In the genomic region with DNA sequence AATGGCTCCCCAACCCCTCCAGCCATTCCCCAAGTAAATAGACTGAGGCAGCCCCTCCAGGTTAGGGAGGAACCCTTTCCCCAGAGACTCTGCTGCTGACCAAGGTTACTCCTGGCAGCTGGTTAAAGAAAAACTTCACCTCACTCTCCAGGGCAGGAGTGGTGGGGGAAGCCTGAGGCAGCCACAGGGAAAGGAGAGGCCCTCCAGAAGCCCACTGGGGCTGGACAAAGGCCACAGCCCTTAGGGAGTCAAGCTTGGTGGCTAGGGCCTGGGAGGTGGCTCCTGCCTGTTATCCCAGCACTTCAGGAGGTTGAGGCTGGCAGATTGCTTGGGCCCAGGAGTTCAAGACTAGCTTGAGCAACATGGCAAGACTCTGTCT, we compare ENCODE assay signal across 9 cellular contexts. TPM values are rescaled to one million over a fixed set of nuclear protein-coding genes. Genes with fewer than 3 reads are reported as not detected.
DNase-seq lines count a peak whose midpoint lies in the region; ATAC-seq and FAIRE-seq lines count a peak whose summit lies in the region.
"Had no signal": no experiment of that assay in that cellular context is flagged by ENCODE, and none has a peak within 500 bp of the region (broad histone marks: within the 10 kb centered on the region; RNA-seq: fewer than 3 reads in every experiment).

No MANE protein-coding gene starts in this region.

- peaks cover 6% of the 10 kb centered on the region for H3K36me3 Mint-ChIP-seq in stimulated activated naive CD8-positive, alpha-beta T cell treated with anti-CD3 and anti-CD28 coated beads, Interleukin-15, Interleukin-2, amounts not matched to agents 100 ng/mL and 50 ng/mL, for 24 hours (ENCODE audit: low read depth)
- peaks cover 7% of the 10 kb centered on the region for H3K36me3 Mint-ChIP-seq in central memory CD8-positive, alpha-beta T cell (ENCODE audit: insufficient read depth)
- H3K36me3 Mint-ChIP-seq in naive thymus-derived CD4-positive, alpha-beta T cell: peaks cover 0 to 5% (median 0%) of the 10 kb centered on the region in 5 donors

- H3K4me1 ChIP-seq in naive thymus-derived CD4-positive, alpha-beta T cell (ENCODE audit: control insufficient read depth in 2 of 2, insufficient read depth in 2 of 2, low read length in 2 of 2): peaks cover 10 to 12% of the 10 kb centered on the region in 2 donors

- H3K36me3 ChIP-seq in naive thymus-derived CD4-positive, alpha-beta T cell (ENCODE audit: control insufficient read depth in 2 of 3, insufficient read depth in 3 of 3, low read length in 3 of 3): peaks cover 0 to 9% (median 0%) of the 10 kb centered on the region in 3 experiments

- H3K9me3 ChIP-seq in naive thymus-derived CD4-positive, alpha-beta T cell (ENCODE audit: control insufficient read depth in 2 of 3, low read length in 3 of 3): no peaks in the 10 kb centered on the region

- H3K4me3 ChIP-seq in naive thymus-derived CD4-positive, alpha-beta T cell (ENCODE audit: low read length): no peak overlapping the region

- no peaks in the 10 kb centered on the region for H3K9me3 Mint-ChIP-seq in stimulated activated naive CD8-positive, alpha-beta T cell treated with anti-CD3 and anti-CD28 coated beads, Interleukin-15, Interleukin-2, amounts not matched to agents 100 ng/mL and 50 ng/mL, for 24 hours
- H3K9me3 Mint-ChIP-seq in central memory CD8-positive, alpha-beta T cell: no peaks in the 10 kb centered on the region
- no peaks in the 10 kb centered on the region for H3K9me3 Mint-ChIP-seq in naive thymus-derived CD4-positive, alpha-beta T cell

- peak overlapping the region; percentile 63 for H3K27ac Mint-ChIP-seq in stimulated activated naive CD8-positive, alpha-beta T cell treated with anti-CD3 and anti-CD28 coated beads, Interleukin-15, Interleukin-2, amounts not matched to agents 100 ng/mL and 50 ng/mL, for 24 hours
- peak overlapping the region; percentile 73 for H3K27ac Mint-ChIP-seq in central memory CD8-positive, alpha-beta T cell (ENCODE audit: low read depth)
- peak overlapping the region in 8 of 9 donors; percentile 2 to 92 (median 86) for H3K27ac Mint-ChIP-seq in naive thymus-derived CD4-positive, alpha-beta T cell

- H3K4me3 Mint-ChIP-seq in stimulated activated naive CD8-positive, alpha-beta T cell treated with anti-CD3 and anti-CD28 coated beads, Interleukin-15, Interleukin-2, amounts not matched to agents 100 ng/mL and 50 ng/mL, for 24 hours: peak overlapping the region; percentile 92
- H3K4me3 Mint-ChIP-seq in central memory CD8-positive, alpha-beta T cell: peak overlapping the region; percentile 86
- H3K4me3 Mint-ChIP-seq in naive thymus-derived CD4-positive, alpha-beta T cell: peak overlapping the region; percentile 51 to 99 (median 92)

- POLR2A ChIA-PET in naive thymus-derived CD4-positive, alpha-beta T cell (lab: Charles Lee): interaction anchor here (1.3 to 3.4 kb wide), 4 partner anchors 8 to 11 kb away, joined by 5 to 23 read pairs (median 18); a partner anchor contains a TSS

- intact Hi-C loops in naive thymus-derived CD4-positive, alpha-beta T cell (cut with micrococcal nuclease): no loop called here

- CTCF ChIA-PET in naive thymus-derived CD4-positive, alpha-beta T cell (lab: Charles Lee): interaction anchor here (0.6 to 2.5 kb wide), 5 partner anchors 8 to 12 kb away, joined by 3 to 15 read pairs (median 4); a partner anchor contains a TSS

- H3K4me1 Mint-ChIP-seq in stimulated activated naive CD8-positive, alpha-beta T cell treated with anti-CD3 and anti-CD28 coated beads, Interleukin-15, Interleukin-2, amounts not matched to agents 100 ng/mL and 50 ng/mL, for 24 hours (ENCODE audit: low read depth): peaks cover 30% of the 10 kb centered on the region
- peaks cover 24% of the 10 kb centered on the region for H3K4me1 Mint-ChIP-seq in central memory CD8-positive, alpha-beta T cell
- H3K4me1 Mint-ChIP-seq in naive thymus-derived CD4-positive, alpha-beta T cell: peaks cover 18 to 29% (median 22%) of the 10 kb centered on the region in 7 donors

- H3K27me3 ChIP-seq in naive thymus-derived CD4-positive, alpha-beta T cell (ENCODE audit: control insufficient read depth in 2 of 2, insufficient read depth in 2 of 2, low read length in 2 of 2): no peaks in the 10 kb centered on the region

- ATAC-seq in stimulated activated naive CD8-positive, alpha-beta T cell treated with anti-CD3 and anti-CD28 coated beads, Interleukin-15, Interleukin-2, amounts not matched to agents 100 U/mL and 50 U/mL, for 24 hours: no peak
- ATAC-seq in central memory CD8-positive, alpha-beta T cell (replicated peaks; ENCODE audit: extremely low read depth, poor library complexity, severe bottlenecking): no peak
- no peak for ATAC-seq in naive thymus-derived CD4-positive, alpha-beta T cell
- ATAC-seq in left lobe of liver: no peak

- peak overlapping the region; percentile 83 for H3K27ac ChIP-seq in naive thymus-derived CD4-positive, alpha-beta T cell (ENCODE audit: low read depth, low read length)

- FAIRE-seq in HTR-8/SVneo (lab: Jason Lieb, UNC): no peak

- H3K27me3 Mint-ChIP-seq in stimulated activated naive CD8-positive, alpha-beta T cell treated with anti-CD3 and anti-CD28 coated beads, Interleukin-15, Interleukin-2, amounts not matched to agents 100 ng/mL and 50 ng/mL, for 24 hours: no peaks in the 10 kb centered on the region
- no peaks in the 10 kb centered on the region for H3K27me3 Mint-ChIP-seq in central memory CD8-positive, alpha-beta T cell
- H3K27me3 Mint-ChIP-seq in naive thymus-derived CD4-positive, alpha-beta T cell: no peaks in the 10 kb centered on the region

- DNase-seq in stimulated activated naive CD8-positive, alpha-beta T cell treated with anti-CD3 and anti-CD28 coated beads, Interleukin-15, Interleukin-2, amounts not matched to agents 100 U/mL and 50 U/mL, for 24 hours: no peak
- DNase-seq in central memory CD8-positive, alpha-beta T cell (ENCODE audit: low spot score in 2 of 2): no peak
- DNase-seq in naive thymus-derived CD4-positive, alpha-beta T cell: no peak
- DNase-seq in left lobe of liver (ENCODE audit: low spot score) (no peak), HTR-8/SVneo (ENCODE audit: insufficient read length, low spot score) (no peak), NCI-H146 (lab: John Stamatoyannopoulos, UW) (no peak), NCI-H1436 treated with DMSO at 0.1 percent for 48 hours (lab: John Stamatoyannopoulos, UW) (no peak)
- DNase-seq: central memory CD4-positive, alpha-beta T cell had no signal

RNA-seq across cellular contexts. Expression of a gene that starts 0.9 kb away (rescaled TPM):
- total RNA-seq in naive thymus-derived CD4-positive, alpha-beta T cell: 10 to 100 TPM in 4 of 5 experiments, 1 to 10 TPM in 1; 7.8 to 28.3 (median 12.0) TPM
- polyA plus RNA-seq in naive thymus-derived CD4-positive, alpha-beta T cell: 10 to 100 TPM; 12.4 to 13.3 TPM
- total RNA-seq in left lobe of liver: 301 TPM

RNA-seq across cellular contexts. Expression of a gene that starts 9.4 kb away (rescaled TPM):
- 10 to 100 TPM in 4 of 5 experiments, 1 to 10 TPM in 1; 9.9 to 23.7 (median 14.7) TPM for total RNA-seq in naive thymus-derived CD4-positive, alpha-beta T cell
- 10 to 100 TPM; 76.3 to 96.9 TPM for polyA plus RNA-seq in naive thymus-derived CD4-positive, alpha-beta T cell
- 13.8 TPM for total RNA-seq in left lobe of liver

RNA-seq across cellular contexts. Expression of a gene that starts 10.4 kb away (rescaled TPM):
- 10 to 100 TPM; 25.0 to 80.8 (median 54.5) TPM for total RNA-seq in naive thymus-derived CD4-positive, alpha-beta T cell
- polyA plus RNA-seq in naive thymus-derived CD4-positive, alpha-beta T cell: 10 to 100 TPM; 88.1 to 91.5 TPM
- 113 TPM for total RNA-seq in left lobe of liver

RNA-seq across cellular contexts. Expression of a gene that starts 11.4 kb away (rescaled TPM):
- 1,000 to 10,000 TPM; 1,152 to 1,744 (median 1,537) TPM for total RNA-seq in naive thymus-derived CD4-positive, alpha-beta T cell
- polyA plus RNA-seq in naive thymus-derived CD4-positive, alpha-beta T cell: 1,000 to 10,000 TPM; 1,720 to 2,133 TPM
- 392 TPM for total RNA-seq in left lobe of liver

RNA-seq across cellular contexts. Expression of a gene that starts 17.0 kb away (rescaled TPM):
- 10 to 100 TPM; 12.1 to 21.1 (median 15.0) TPM for total RNA-seq in naive thymus-derived CD4-positive, alpha-beta T cell
- polyA plus RNA-seq in naive thymus-derived CD4-positive, alpha-beta T cell: 10 to 100 TPM in 1 of 2 donors, 1 to 10 TPM in 1; 8.0 to 10.8 TPM
- 7.4 TPM for total RNA-seq in left lobe of liver

Comparison
In these comparisons a context has a peak if more than half of its experiments do, and no peak if none do; other contexts are left out.
1. RNA of a gene that starts 0.9 kb away (total RNA-seq): 301 TPM in left lobe of liver (single experiment); 7.8 to 28.3 TPM in naive thymus-derived CD4-positive, alpha-beta T cell; every median in the first group is over 10 times any median in the second.
2. Peak in every context shown above with its lines, with median percentiles within 50 percentile points of each other: H3K27ac Mint-ChIP-seq and H3K4me3 Mint-ChIP-seq.